In genomic region chr10:112335104-112335840, GRCh38 we compare ENCODE assay signal across 25 cellular contexts. TPM values are rescaled to one million over a fixed set of nuclear protein-coding genes. Genes with fewer than 3 reads are reported as not detected.
DNase-seq lines count a peak whose midpoint lies in the region; ATAC-seq and TF ChIP-seq lines count a peak whose summit lies in the region.
"Had no signal": no experiment of that assay in that cellular context is flagged by ENCODE, and none has a peak within 500 bp of the region (broad histone marks: within the 10 kb centered on the region; RNA-seq: fewer than 3 reads in every experiment).

No MANE protein-coding gene starts in this region.

- no peak overlapping the region for H3K23ac ChIP-seq in IMR-90 (ENCODE audit: low read depth, low read length)
- H3K23ac ChIP-seq in trophoblast cell (ENCODE audit: low read length) = no peak overlapping the region

- no peak for TF ChIP-seq POLR2A in IMR-90 (IDR thresholded peaks at IDR 0.05; ENCODE audit: low read depth, low read length)

- no peaks in the 10 kb centered on the region for H3K79me1 ChIP-seq in IMR-90 (ENCODE audit: low read depth in 1 of 2, low read length in 2 of 2)
- H3K79me1 ChIP-seq in trophoblast cell (ENCODE audit: low read length) = no peaks in the 10 kb centered on the region

- no peaks in the 10 kb centered on the region for H4K20me1 ChIP-seq in IMR-90 (ENCODE audit: insufficient read depth, low read length)
- H4K20me1 ChIP-seq in OCI-LY7 (ENCODE audit: insufficient read depth, low read length) = no peaks in the 10 kb centered on the region

- no peaks in the 10 kb centered on the region for H3K9me1 ChIP-seq in IMR-90 (ENCODE audit: insufficient read depth, low read length)

- dilution Hi-C loops in IMR-90 (cut with HindIII; ENCODE audit: low sequenced_read_pairs, unreplicated experiment) = no loop called here

- H3K36me3 ChIP-seq in IMR-90 (ENCODE audit: control insufficient read depth, insufficient read depth, low read length) = no peaks in the 10 kb centered on the region
- H3K36me3 ChIP-seq in mucosa of descending colon (ENCODE audit: low read depth) = no peaks in the 10 kb centered on the region
- H3K36me3 ChIP-seq in trophoblast cell (ENCODE audit: control insufficient read depth in 1 of 2, insufficient read depth in 2 of 2, low read length in 2 of 2) = no peaks in the 10 kb centered on the region
- H3K36me3 ChIP-seq in OCI-LY7 (ENCODE audit: insufficient read depth, low read length) = no peaks in the 10 kb centered on the region
- H3K36me3 ChIP-seq: esophagus squamous epithelium, vagina had no signal

- peaks cover 8% of the 10 kb centered on the region for H3K27me3 Mint-ChIP-seq in activated T-helper 17 cell treated with anti-CD3 and anti-CD28 coated beads, Interleukin-2, amount 50 U/mL, for 72 hours

- H3K4me1 ChIP-seq in IMR-90 (ENCODE audit: control insufficient read depth, insufficient read depth, low read length) (no peaks in the 10 kb centered on the region), mucosa of descending colon (ENCODE audit: low read depth) (peaks cover 42% of the 10 kb centered on the region), trophoblast cell (ENCODE audit: control insufficient read depth in 1 of 2, insufficient read depth in 2 of 2, low read length in 2 of 2) (peaks cover 0 to 5% of the 10 kb centered on the region in 2 experiments), OCI-LY7 (ENCODE audit: insufficient read depth, low read length, poor library complexity, severe bottlenecking) (no peaks in the 10 kb centered on the region)
- H3K4me1 ChIP-seq: vagina had no signal

- BruUV-seq in IMR-90 (replicated peaks; lab: Mats Ljungman, UMichigan) (no TSS peak), OCI-LY7 (replicated peaks; lab: Mats Ljungman, UMichigan) (no TSS peak)

- H2AFZ ChIP-seq in IMR-90 (replicated peaks; ENCODE audit: low read length, poor library complexity) (no peak overlapping the region), trophoblast cell (ENCODE audit: insufficient read depth, low read length, poor library complexity) (no peak overlapping the region), OCI-LY7 (ENCODE audit: low read length) (no peak overlapping the region)

- peak; percentile 44 for DNase-seq in AG10803 (ENCODE audit: low read depth)
- peak; percentile 27 for DNase-seq in IMR-90
- no peak for DNase-seq in mucosa of descending colon
- no peak for DNase-seq in GM10266 (ENCODE audit: extremely low spot score)
- DNase-seq in cerebellar cortex (ENCODE audit: low spot score) = no peak
- no peak for DNase-seq in trophoblast cell
- no peak for DNase-seq in OCI-LY7 (ENCODE audit: low spot score)
- DNase-seq: activated CD4-positive, CD25-positive, alpha-beta regulatory T cell; activated CD8-positive, alpha-beta memory T cell treated with anti-CD3 and anti-CD28 coated beads, Interleukin-2, amount 10 ng/mL, durations not matched to agents 7 days and 5 days; activated gamma-delta T cell; esophagus squamous epithelium; kidney glomerular epithelial cell; NCI-H524; stimulated activated CD4-positive, alpha-beta T cell treated with anti-CD3 and anti-CD28 coated beads, Interleukin-12 subunit alpha, Interleukin-12 subunit beta, amount 100 ng/mL, for 4 hours; T-helper 1 cell had no signal

- peaks cover 5% of the 10 kb centered on the region for H3K4me1 Mint-ChIP-seq in activated T-helper 17 cell treated with anti-CD3 and anti-CD28 coated beads, Interleukin-2, amount 50 U/mL, for 72 hours

- no peak overlapping the region for H3K4me3 ChIP-seq in AG10803 (ENCODE audit: low read length)
- H3K4me3 ChIP-seq in IMR-90 (ENCODE audit: insufficient read depth, low read depth, low read length) = no peak overlapping the region
- no peak overlapping the region for H3K4me3 ChIP-seq in mucosa of descending colon
- H3K4me3 ChIP-seq in trophoblast cell (ENCODE audit: low read depth, low read length) = no peak overlapping the region
- H3K4me3 ChIP-seq in OCI-LY7 (ENCODE audit: low read depth, low read length, poor library complexity, severe bottlenecking) = no peak overlapping the region
- H3K4me3 ChIP-seq: esophagus squamous epithelium, vagina had no signal

- no peak for TF ChIP-seq RAD21 in IMR-90 (IDR thresholded peaks at IDR 0.05; ENCODE audit: low read length)

- H3K27me3 ChIP-seq in IMR-90 (ENCODE audit: control insufficient read depth, insufficient read depth, low read length) (no peaks in the 10 kb centered on the region; the same call in none of the 2 replicates), trophoblast cell (ENCODE audit: insufficient read depth, low read length) (no peaks in the 10 kb centered on the region)
- H3K27me3 ChIP-seq: esophagus squamous epithelium, vagina had no signal

- H4K8ac ChIP-seq in IMR-90 (ENCODE audit: low read depth in 2 of 2, low read length in 2 of 2) (no peak overlapping the region; a peak in 1 of 4 replicates), trophoblast cell (ENCODE audit: low read depth, low read length) (no peak overlapping the region)

- H2AK5ac ChIP-seq in IMR-90 (ENCODE audit: low read depth, low read length) (no peak overlapping the region), trophoblast cell (ENCODE audit: low read length) (no peak overlapping the region)

- no peak for ATAC-seq in IMR-90 (ENCODE audit: low read depth)
- no peak for ATAC-seq in activated T-helper 17 cell treated with anti-CD3 and anti-CD28 coated beads, Interleukin-2, amount 50 U/mL, for 72 hours (replicated peaks)
- peak; percentile 66 for ATAC-seq in mucosa of descending colon
- ATAC-seq: activated CD8-positive, alpha-beta memory T cell treated with anti-CD3 and anti-CD28 coated beads, Interleukin-2, amount 10 ng/mL, durations not matched to agents 7 days and 5 days had no signal

- H4K12ac ChIP-seq in trophoblast cell (ENCODE audit: low read depth, low read length) = no peak overlapping the region

- intact Hi-C loops in IMR-90 (cut with micrococcal nuclease) = no loop called here
- intact Hi-C loops in mucosa of descending colon (cut with DNase I, micrococcal nuclease) = no loop called here
- intact Hi-C loops in OCI-LY7 (cut with micrococcal nuclease; ENCODE audit: unreplicated experiment) = no loop called here

- no peak for TF ChIP-seq CTCF in AG10803 (conservative IDR thresholded peaks at IDR 0.05; ENCODE audit: low read length)
- no peak for TF ChIP-seq CTCF in IMR-90 (conservative IDR thresholded peaks at IDR 0.05; ENCODE audit: low read depth, low read length)
- no peak for TF ChIP-seq CTCF in mucosa of descending colon (IDR thresholded peaks at IDR 0.05)
- TF ChIP-seq CTCF in GM10266 (IDR thresholded peaks at IDR 0.05; ENCODE audit: control insufficient read depth, insufficient read depth, low read depth, missing control alignments) = no peak
- no peak for TF ChIP-seq CTCF in OCI-LY7 (conservative IDR thresholded peaks at IDR 0.05; ENCODE audit: low read length)

- POLR2A ChIA-PET in IMR-90 (lab: Charles Lee; ENCODE audit: unreplicated experiment) = no interaction called here
- POLR2A ChIA-PET in OCI-LY7 (lab: Charles Lee) = no interaction called here

- no peak overlapping the region for H3K27ac ChIP-seq in IMR-90 (ENCODE audit: insufficient read depth, low read length)
- H3K27ac ChIP-seq in trophoblast cell (ENCODE audit: low read depth, low read length) = no peak overlapping the region
- no peak overlapping the region for H3K27ac ChIP-seq in OCI-LY7 (ENCODE audit: low read depth, low read length, poor library complexity, severe bottlenecking)
- H3K27ac ChIP-seq: esophagus squamous epithelium, KMS-11, vagina had no signal

- no peak overlapping the region for H2AK9ac ChIP-seq in IMR-90 (replicated peaks; ENCODE audit: low read depth, low read length, poor library complexity)

- in situ Hi-C loops in IMR-90 (cut with MboI; ENCODE audit: low sequenced_read_pairs) = no loop called here

- H3K9me3 Mint-ChIP-seq in activated T-helper 17 cell treated with anti-CD3 and anti-CD28 coated beads, Interleukin-2, amount 50 U/mL, for 72 hours = no peaks in the 10 kb centered on the region
- H3K9me3 Mint-ChIP-seq: stimulated activated naive CD8-positive, alpha-beta T cell treated with anti-CD3 and anti-CD28 coated beads, Interleukin-15, Interleukin-2, amounts not matched to agents 100 ng/mL and 50 ng/mL, for 24 hours had no signal

- H3K79me2 ChIP-seq in trophoblast cell (ENCODE audit: control insufficient read depth, insufficient read depth, low read length, poor library complexity) (no peaks in the 10 kb centered on the region), OCI-LY7 (ENCODE audit: insufficient read depth, low read depth, low read length) (no peaks in the 10 kb centered on the region)

- H2BK15ac ChIP-seq in IMR-90 (ENCODE audit: low read depth, low read length) = no peak overlapping the region

- H3K4me3 Mint-ChIP-seq in activated T-helper 17 cell treated with anti-CD3 and anti-CD28 coated beads, Interleukin-2, amount 50 U/mL, for 72 hours = no peak overlapping the region
- H3K4me3 Mint-ChIP-seq: activated CD8-positive, alpha-beta memory T cell treated with anti-CD3 and anti-CD28 coated beads, Interleukin-2, amount 10 ng/mL, durations not matched to agents 7 days and 5 days; stimulated activated naive CD8-positive, alpha-beta T cell treated with anti-CD3 and anti-CD28 coated beads, Interleukin-15, Interleukin-2, amounts not matched to agents 100 ng/mL and 50 ng/mL, for 24 hours had no signal

- no peak overlapping the region for H2BK20ac ChIP-seq in IMR-90 (ENCODE audit: low read depth, low read length)

- H3K36me3 Mint-ChIP-seq in activated T-helper 17 cell treated with anti-CD3 and anti-CD28 coated beads, Interleukin-2, amount 50 U/mL, for 72 hours (ENCODE audit: low read depth) = no peaks in the 10 kb centered on the region
- H3K36me3 Mint-ChIP-seq: activated CD8-positive, alpha-beta memory T cell treated with anti-CD3 and anti-CD28 coated beads, Interleukin-2, amount 10 ng/mL, durations not matched to agents 7 days and 5 days had no signal

- H3K9me3 ChIP-seq in IMR-90 (ENCODE audit: control insufficient read depth, insufficient read depth, low read length) (no peaks in the 10 kb centered on the region), mucosa of descending colon (no peaks in the 10 kb centered on the region), trophoblast cell (ENCODE audit: insufficient read depth, low read depth, low read length) (peaks cover 2% of the 10 kb centered on the region), OCI-LY7 (ENCODE audit: low read length) (no peaks in the 10 kb centered on the region)
- H3K9me3 ChIP-seq: Caco-2, esophagus squamous epithelium, vagina had no signal

- H4K91ac ChIP-seq in IMR-90 (ENCODE audit: insufficient read depth, low read depth, low read length) (no peak overlapping the region), trophoblast cell (ENCODE audit: low read depth, low read length) (no peak overlapping the region)

- H3K4ac ChIP-seq in IMR-90 (ENCODE audit: low read depth, low read length) (no peak overlapping the region), trophoblast cell (ENCODE audit: low read depth, low read length) (no peak overlapping the region)

- H3K4me2 ChIP-seq in IMR-90 (ENCODE audit: low read depth, low read length) = no peak overlapping the region
- no peak overlapping the region for H3K4me2 ChIP-seq in trophoblast cell (ENCODE audit: low read length)
- H3K4me2 ChIP-seq in OCI-LY7 (ENCODE audit: low read length) = no peak overlapping the region
- H3K4me2 ChIP-seq: KMS-11 had no signal

- WGBS in IMR-90 (ENCODE audit: extremely low coverage in 2 of 2, insufficient read length in 1 of 2), 2 experiments = 40% methylated on average over 1 of the region's 5 CpGs; no CpG with 5 or more reads in 1 of the 2 experiments
- no CpG with 5 or more reads among the region's 5 CpGs for WGBS in trophoblast cell (ENCODE audit: extremely low coverage, insufficient coverage, insufficient read length)

- H2BK120ac ChIP-seq in IMR-90 (ENCODE audit: low read depth, low read length) = no peak overlapping the region
- H2BK120ac ChIP-seq in trophoblast cell (ENCODE audit: insufficient read depth, low read length, poor library complexity) = no peak overlapping the region

- H3K14ac ChIP-seq in IMR-90 (replicated peaks; ENCODE audit: low read depth, low read length) (no peak overlapping the region), trophoblast cell (ENCODE audit: low read length) (no peak overlapping the region)

- peak overlapping the region; percentile 50 for H3K27ac Mint-ChIP-seq in activated T-helper 17 cell treated with anti-CD3 and anti-CD28 coated beads, Interleukin-2, amount 50 U/mL, for 72 hours
- H3K27ac Mint-ChIP-seq: activated CD8-positive, alpha-beta memory T cell treated with anti-CD3 and anti-CD28 coated beads, Interleukin-2, amount 10 ng/mL, durations not matched to agents 7 days and 5 days; stimulated activated naive CD8-positive, alpha-beta T cell treated with anti-CD3 and anti-CD28 coated beads, Interleukin-15, Interleukin-2, amounts not matched to agents 100 ng/mL and 50 ng/mL, for 24 hours had no signal

- H2BK5ac ChIP-seq in IMR-90 (ENCODE audit: low read depth, low read length, poor library complexity, severe bottlenecking) = no peak overlapping the region
- no peak overlapping the region for H2BK5ac ChIP-seq in trophoblast cell (ENCODE audit: low read depth, low read length, poor library complexity)

- CTCF ChIA-PET in IMR-90 (lab: Yijun Ruan, JAX) (no interaction called here), OCI-LY7 (lab: Charles Lee; ENCODE audit: unreplicated experiment) (no interaction called here)

- no peak overlapping the region for H4K5ac ChIP-seq in IMR-90 (ENCODE audit: low read depth, low read length)

- no peak overlapping the region for H3K18ac ChIP-seq in IMR-90 (ENCODE audit: low read depth, low read length)
- no peak overlapping the region for H3K18ac ChIP-seq in trophoblast cell (ENCODE audit: low read length)

- no peak overlapping the region for H2BK12ac ChIP-seq in trophoblast cell (ENCODE audit: low read length)

- no peak overlapping the region for H3K9ac ChIP-seq in IMR-90 (ENCODE audit: low read depth, low read length)
- H3K9ac ChIP-seq in trophoblast cell (ENCODE audit: low read length) = no peak overlapping the region
- H3K9ac ChIP-seq: KMS-11 had no signal

- H3K9me2 ChIP-seq in OCI-LY7 (ENCODE audit: insufficient read depth, low read length) = no peaks in the 10 kb centered on the region

- no peak overlapping the region for H3K56ac ChIP-seq in IMR-90 (ENCODE audit: extremely low read depth, insufficient read depth, low read length)

RNA-seq across cellular contexts. Expression of gene ACSL5, which starts 38.6 kb away (rescaled TPM):
- total RNA-seq in IMR-90 (2012; rRNA removed) (1.1 and 1.3 TPM in 2 replicates), mucosa of descending colon (100 to 1,000 TPM; 125 to 312 (median 258) TPM), OCI-LY7 (2022) (23.0 and 25.3 TPM in 2 replicates)
- 0.86 and 0.87 TPM in 2 replicates for polyA plus RNA-seq in IMR-90 (2012; rRNA removed)
- polyA plus RNA-seq in IMR-90 (2012; cell fraction: cytosol; rRNA removed) = 0.31 and 0.43 TPM in 2 replicates
- 0.59 and 3.7 TPM in 2 replicates for polyA plus RNA-seq in IMR-90 (2012; cell fraction: nucleus; rRNA removed; ENCODE audit: low replicate concordance)
- 10 to 100 TPM; 56.6 to 71.9 TPM for total RNA-seq in activated T-helper 17 cell treated with anti-CD3 and anti-CD28 coated beads, Interleukin-2, amount 50 U/mL, for 72 hours
- 0.07 and 0.18 TPM in 2 replicates for polyA plus RNA-seq in trophoblast cell (2013)
- 25.4 and 34.4 TPM in 2 replicates for total RNA-seq in OCI-LY7 (2014; rRNA removed; shearing (Covaris generic))

RNA-seq across cellular contexts. Expression of gene TECTB, which starts 52.1 kb away (rescaled TPM):
- total RNA-seq in IMR-90 (2012; rRNA removed) (not detected in 2 replicates), mucosa of descending colon (not detected), OCI-LY7 (2022) (not detected in 2 replicates)
- not detected in 2 replicates for polyA plus RNA-seq in IMR-90 (2012; rRNA removed)
- not detected in 2 replicates for polyA plus RNA-seq in IMR-90 (2012; cell fraction: cytosol; rRNA removed)
- polyA plus RNA-seq in IMR-90 (2012; cell fraction: nucleus; rRNA removed; ENCODE audit: low replicate concordance) = not detected in 2 replicates
- total RNA-seq in activated T-helper 17 cell treated with anti-CD3 and anti-CD28 coated beads, Interleukin-2, amount 50 U/mL, for 72 hours = not detected
- polyA plus RNA-seq in trophoblast cell (2013) = not detected in 2 replicates
- total RNA-seq in OCI-LY7 (2014; rRNA removed; shearing (Covaris generic)) = not detected in 2 replicates
- total RNA-seq: activated CD8-positive, alpha-beta memory T cell treated with anti-CD3 and anti-CD28 coated beads, Interleukin-2, amount 10 ng/mL, durations not matched to agents 7 days and 5 days; astrocyte; dermis microvascular lymphatic vessel endothelial cell; esophagus squamous epithelium; mucosa of gallbladder; RPMI7951; vagina had no signal
- polyA plus RNA-seq: AG04450 had no signal

Comparison
In these comparisons a context has a peak if more than half of its experiments do, and no peak if none do; other contexts are left out.
1. DNase-seq: peak in AG10803 (single experiment) and IMR-90 (single experiment); none in mucosa of descending colon (0 of 3), GM10266 (single experiment), cerebellar cortex (single experiment), trophoblast cell (0 of 2) and OCI-LY7 (single experiment).
2. RNA of gene ACSL5, which starts 38.6 kb away (total RNA-seq): 125 to 312 TPM in mucosa of descending colon, 56.6 to 71.9 TPM in activated T-helper 17 cell treated with anti-CD3 and anti-CD28 coated beads, Interleukin-2, amount 50 U/mL, for 72 hours and 23.0 to 34.4 TPM in OCI-LY7; 1.1 to 1.3 TPM in IMR-90; every median in the first group is over 10 times any median in the second.